Comparison of ENCODE assay signal across 21 cellular contexts in the genomic region with DNA sequence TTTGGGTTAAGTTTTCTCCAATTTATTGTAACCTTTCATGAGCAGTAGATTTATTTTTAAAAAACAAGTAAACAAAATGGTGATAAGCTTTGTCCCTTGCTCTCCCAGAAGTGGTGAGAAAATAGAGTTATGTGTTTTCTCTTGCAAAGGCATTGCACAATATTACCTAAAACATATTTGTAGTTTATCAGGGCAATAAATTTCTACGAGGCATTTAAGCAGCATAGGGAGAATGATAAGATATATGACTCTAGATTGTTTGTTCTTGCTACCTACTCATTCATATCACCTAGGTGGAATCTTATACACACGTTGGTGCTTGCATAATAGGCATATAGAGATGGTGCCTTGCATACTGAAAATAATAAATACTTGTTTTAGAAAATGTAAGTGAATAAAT.
"Had no signal": no experiment of that assay in that cellular context is flagged by ENCODE, and none has a peak within 500 bp of the region (broad histone marks: within the 10 kb centered on the region; RNA-seq: fewer than 3 reads in every experiment).

No MANE protein-coding gene starts in this region.

- H3K4me1 ChIP-seq: right atrium auricular region, tibial nerve, vagina had no signal

- H3K27me3 ChIP-seq: neutrophil, right atrium auricular region, tibial nerve, upper lobe of right lung, vagina had no signal

- H3K9me3 ChIP-seq: neutrophil, right atrium auricular region, tibial nerve, upper lobe of right lung, vagina had no signal

- H3K27ac ChIP-seq: coronary artery, neutrophil, right atrium auricular region, tibial nerve, upper lobe of right lung, vagina had no signal

- DNase-seq: effector CD4-positive, alpha-beta T cell; endodermal cell; erythroblast; foreskin melanocyte; head of caudate nucleus; hippocampal formation; kidney glomerular epithelial cell; mammary epithelial cell; naive thymus-derived CD8-positive, alpha-beta T cell; posterior cingulate gyrus; stimulated activated CD4-positive, alpha-beta T cell treated with anti-CD3 and anti-CD28 coated beads, Interleukin-4, amount 100 ng/mL, for 1 hour; upper lobe of right lung had no signal

- FAIRE-seq: endothelial cell of umbilical vein, islet of Langerhans had no signal

- ATAC-seq: left lobe of liver; naive thymus-derived CD8-positive, alpha-beta T cell; stimulated activated memory B cell treated with anti-CD40 and anti-IgM and Interleukin-4, amounts not matched to agents 10 μg/mL and 1 μg/mL and 100 μg/mL, for 72 hours; upper lobe of right lung had no signal

- H3K4me3 ChIP-seq: coronary artery, right atrium auricular region, tibial nerve, upper lobe of right lung, vagina had no signal

- H3K36me3 ChIP-seq: neutrophil, right atrium auricular region, tibial nerve, upper lobe of right lung, vagina had no signal
